18 cellular contexts compared by ENCODE assay signal in genomic region chr6:169890901-169891300, GRCh38.
A peak's percentile ranks its signal among the peaks of the same experiment; 100 is the strongest.
DNase-seq lines count a peak whose midpoint lies in the region; ATAC-seq and TF ChIP-seq lines count a peak whose summit lies in the region.
"Had no signal": no experiment of that assay in that cellular context is flagged by ENCODE, and none has a peak within 500 bp of the region (broad histone marks: within the 10 kb centered on the region; RNA-seq: fewer than 3 reads in every experiment).

No MANE protein-coding gene starts in this region.

- intact Hi-C loops in heart right ventricle (cut with DNase I), result no loop called here
- intact Hi-C loops in activated CD8-positive, alpha-beta T cell treated with anti-CD3 and anti-CD28 coated beads for 36 hours (cut with micrococcal nuclease), result no loop called here

- H3K9me3 ChIP-seq in right atrium auricular region (no peaks in the 10 kb centered on the region), heart right ventricle (no peaks in the 10 kb centered on the region)
- H3K9me3 ChIP-seq: HAP-1 had no signal

- H3K36me3 ChIP-seq in right atrium auricular region, result no peaks in the 10 kb centered on the region
- no peaks in the 10 kb centered on the region for H3K36me3 ChIP-seq in heart right ventricle
- H3K36me3 ChIP-seq: BLaER1 treated with 17β-estradiol and CSF1 and Interleukin-3, amounts not matched to agents 10 nM and 100 nM; HAP-1 had no signal

- CTCF ChIA-PET in activated CD8-positive, alpha-beta T cell treated with anti-CD3 and anti-CD28 coated beads for 36 hours (lab: Charles Lee), result interaction anchor here (1.2 kb wide), 1 partner anchor 10 kb away, joined by 3 read pairs; no protein-coding TSS in a partner anchor

- no peak for ATAC-seq in heart right ventricle
- ATAC-seq in memory B cell (ENCODE audit: low read depth), result no peak
- ATAC-seq in HG03442 (IDR thresholded peaks at IDR 0.05; ENCODE audit: unreplicated experiment), result no peak
- ATAC-seq in activated CD8-positive, alpha-beta T cell treated with anti-CD3 and anti-CD28 coated beads for 36 hours, result no peak
- no peak for ATAC-seq in GM21367 (IDR thresholded peaks at IDR 0.05; ENCODE audit: unreplicated experiment)
- ATAC-seq: GM12878 had no signal

- peak; percentile 28 for DNase-seq in right atrium auricular region (ENCODE audit: low spot score)
- DNase-seq in heart right ventricle, result no peak
- DNase-seq in memory B cell (ENCODE audit: low spot score in 2 of 2), result no peak
- no peak for DNase-seq in progenitor cell of endocrine pancreas (ENCODE audit: low spot score, unreplicated experiment)
- no peak for DNase-seq in activated CD8-positive, alpha-beta T cell treated with anti-CD3 and anti-CD28 coated beads for 36 hours
- DNase-seq: CD8-positive, alpha-beta memory T cell; COR-L47; DMS 273 treated with DMSO at 0.1 percent for 48 hours; DMS53; DND-41; EL; GM23248 had no signal

- H3K36me3 Mint-ChIP-seq in memory B cell (no peaks in the 10 kb centered on the region), progenitor cell of endocrine pancreas (ENCODE audit: insufficient read depth) (no peaks in the 10 kb centered on the region)
- no peaks in the 10 kb centered on the region for H3K36me3 Mint-ChIP-seq in activated CD8-positive, alpha-beta T cell treated with anti-CD3 and anti-CD28 coated beads for 36 hours (ENCODE audit: low read depth)
- H3K36me3 Mint-ChIP-seq: CD8-positive, alpha-beta memory T cell had no signal

- 71 to 77% methylated on average over 7 of the region's 7 CpGs for WGBS in heart right ventricle, 2 donors

- H3K27me3 Mint-ChIP-seq in memory B cell (peaks cover 8% of the 10 kb centered on the region), progenitor cell of endocrine pancreas (peaks cover 26% of the 10 kb centered on the region)
- H3K27me3 Mint-ChIP-seq in activated CD8-positive, alpha-beta T cell treated with anti-CD3 and anti-CD28 coated beads for 36 hours, result peaks cover 11% of the 10 kb centered on the region

- H3K27ac Mint-ChIP-seq in memory B cell (peak overlapping the region; percentile 1), progenitor cell of endocrine pancreas (peak overlapping the region; percentile 37)
- H3K27ac Mint-ChIP-seq in activated CD8-positive, alpha-beta T cell treated with anti-CD3 and anti-CD28 coated beads for 36 hours, result no peak overlapping the region
- H3K27ac Mint-ChIP-seq: B cell had no signal

- POLR2A ChIA-PET in activated CD8-positive, alpha-beta T cell treated with anti-CD3 and anti-CD28 coated beads for 36 hours (lab: Charles Lee), result no interaction called here

- H3K27ac ChIP-seq in right atrium auricular region (no peak overlapping the region), heart right ventricle (no peak overlapping the region)
- H3K27ac ChIP-seq: BLaER1 treated with 17β-estradiol and CSF1 and Interleukin-3, amounts not matched to agents 10 nM and 100 nM; GM23248 had no signal

- no peak for TF ChIP-seq CTCF in right atrium auricular region (IDR thresholded peaks at IDR 0.05)
- TF ChIP-seq CTCF in heart right ventricle (IDR thresholded peaks at IDR 0.05), result no peak
- TF ChIP-seq CTCF in progenitor cell of endocrine pancreas (IDR thresholded peaks at IDR 0.05; ENCODE audit: unreplicated experiment), result no peak
- TF ChIP-seq CTCF in activated CD8-positive, alpha-beta T cell treated with anti-CD3 and anti-CD28 coated beads for 36 hours (IDR thresholded peaks at IDR 0.05), result no peak

- H3K4me3 ChIP-seq in right atrium auricular region, result no peak overlapping the region
- H3K4me3 ChIP-seq in heart right ventricle, result no peak overlapping the region
- H3K4me3 ChIP-seq: BLaER1 treated with 17β-estradiol and CSF1 and Interleukin-3, amounts not matched to agents 10 nM and 100 nM; GM12878; GM23248; HAP-1 had no signal

- H3K4me1 Mint-ChIP-seq in memory B cell (peaks cover 3% of the 10 kb centered on the region), progenitor cell of endocrine pancreas (ENCODE audit: low read depth) (peaks cover 9% of the 10 kb centered on the region)
- H3K4me1 Mint-ChIP-seq in activated CD8-positive, alpha-beta T cell treated with anti-CD3 and anti-CD28 coated beads for 36 hours (ENCODE audit: low read depth), result no peaks in the 10 kb centered on the region
- H3K4me1 Mint-ChIP-seq: B cell had no signal

- H3K27me3 ChIP-seq in right atrium auricular region (no peaks in the 10 kb centered on the region), heart right ventricle (peaks cover 0 to 29% (median 5%) of the 10 kb centered on the region in 7 donors)

- H3K4me1 ChIP-seq in right atrium auricular region (no peaks in the 10 kb centered on the region), heart right ventricle (no peaks in the 10 kb centered on the region)
- H3K4me1 ChIP-seq: HAP-1 had no signal

- H3K4me3 Mint-ChIP-seq in memory B cell (no peak overlapping the region), progenitor cell of endocrine pancreas (ENCODE audit: low read depth) (no peak overlapping the region)
- no peak overlapping the region for H3K4me3 Mint-ChIP-seq in activated CD8-positive, alpha-beta T cell treated with anti-CD3 and anti-CD28 coated beads for 36 hours
- H3K4me3 Mint-ChIP-seq: B cell; CD8-positive, alpha-beta memory T cell had no signal

- peaks cover 6% of the 10 kb centered on the region for H3K9me3 Mint-ChIP-seq in memory B cell
- H3K9me3 Mint-ChIP-seq in progenitor cell of endocrine pancreas (ENCODE audit: low read depth), result no peaks in the 10 kb centered on the region
- no peaks in the 10 kb centered on the region for H3K9me3 Mint-ChIP-seq in activated CD8-positive, alpha-beta T cell treated with anti-CD3 and anti-CD28 coated beads for 36 hours
- H3K9me3 Mint-ChIP-seq: CD8-positive, alpha-beta memory T cell had no signal
